In the genomic region with DNA sequence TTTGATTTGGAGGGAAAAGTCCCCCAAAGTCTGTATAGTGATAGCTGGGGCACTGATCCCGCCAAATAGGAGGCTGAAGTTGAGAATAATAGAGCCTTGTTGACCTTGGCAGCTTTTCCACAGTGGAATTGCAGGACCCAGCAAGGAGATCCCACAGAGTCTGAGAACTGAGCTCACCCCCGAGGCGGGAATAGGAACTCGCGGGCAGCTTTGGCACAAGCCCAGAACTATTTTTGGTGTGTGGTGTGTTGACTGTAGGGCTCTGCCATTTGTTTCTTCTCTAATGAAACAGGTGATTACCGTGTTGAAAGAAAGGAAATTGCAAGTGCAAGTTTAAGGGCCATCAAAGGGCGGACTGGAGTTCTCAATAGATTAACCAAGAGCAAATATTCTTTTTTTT, we compare ENCODE assay signal across 12 cellular contexts. TPM values are rescaled to one million over a fixed set of nuclear protein-coding genes. Genes with fewer than 3 reads are reported as not detected.
DNase-seq lines count a peak whose midpoint lies in the region; ATAC-seq and TF ChIP-seq lines count a peak whose summit lies in the region.
"Had no signal": no experiment of that assay in that cellular context is flagged by ENCODE, and none has a peak within 500 bp of the region (broad histone marks: within the 10 kb centered on the region; RNA-seq: fewer than 3 reads in every experiment).

No MANE protein-coding gene starts in this region.

- peak in 1 of 3 donors; percentile 19 for TF ChIP-seq CTCF in breast epithelium (IDR thresholded peaks at IDR 0.05)

- no peaks in the 10 kb centered on the region for H3K9me3 Mint-ChIP-seq in activated T-cell treated with anti-CD3 and anti-CD28 coated beads, Interleukin-2, amount 50 U/mL, for 4 hours
- H3K9me3 Mint-ChIP-seq in activated T-helper 1 cell treated with anti-CD3 and anti-CD28 coated beads, Interleukin-12 subunit alpha, Interleukin-12 subunit beta, Interleukin-2, Interleukin-4 antibody, amounts not matched to agents 30 ng/mL and 10 ng/mL and 1 ng/mL, durations not matched to agents 14 hours and 24 hours and 36 hours: no peaks in the 10 kb centered on the region

- H3K9me3 ChIP-seq in breast epithelium: no peaks in the 10 kb centered on the region
- H3K9me3 ChIP-seq: esophagus muscularis mucosa had no signal

- no peaks in the 10 kb centered on the region for H3K36me3 ChIP-seq in breast epithelium
- H3K36me3 ChIP-seq: esophagus muscularis mucosa had no signal

- H3K4me3 Mint-ChIP-seq in activated T-cell treated with anti-CD3 and anti-CD28 coated beads, Interleukin-2, amount 50 U/mL, for 4 hours: no peak overlapping the region
- H3K4me3 Mint-ChIP-seq in activated T-helper 1 cell treated with anti-CD3 and anti-CD28 coated beads, Interleukin-12 subunit alpha, Interleukin-12 subunit beta, Interleukin-2, Interleukin-4 antibody, amounts not matched to agents 30 ng/mL and 10 ng/mL and 1 ng/mL, durations not matched to agents 14 hours and 24 hours and 36 hours: no peak overlapping the region

- DNase-seq in EL: peak; percentile 52
- DNase-seq in NCI-H2227 (lab: John Stamatoyannopoulos, UW; ENCODE audit: unreplicated experiment): peak; percentile 30
- peak; percentile 77 to 86 for DNase-seq in breast epithelium (ENCODE audit: low spot score in 2 of 2)
- DNase-seq in mucosa of gallbladder (ENCODE audit: low spot score): peak; percentile 35
- no peak for DNase-seq in activated T-cell treated with anti-CD3 and anti-CD28 coated beads, Interleukin-2, amount 50 U/mL, for 48 hours
- DNase-seq in activated T-cell treated with anti-CD3 and anti-CD28 coated beads, Interleukin-2, amount 50 U/mL, for 4 hours: no peak
- no peak for DNase-seq in activated T-helper 1 cell treated with anti-CD3 and anti-CD28 coated beads, Interleukin-12 subunit alpha, Interleukin-12 subunit beta, Interleukin-2, Interleukin-4 antibody, amounts not matched to agents 30 ng/mL and 10 ng/mL and 1 ng/mL, durations not matched to agents 14 hours and 24 hours and 36 hours (ENCODE audit: low spot score)
- DNase-seq: GOT3, occipital lobe had no signal

- H3K27me3 Mint-ChIP-seq in activated T-cell treated with anti-CD3 and anti-CD28 coated beads, Interleukin-2, amount 50 U/mL, for 4 hours (ENCODE audit: low read depth): peaks cover 5% of the 10 kb centered on the region
- peaks cover 26% of the 10 kb centered on the region for H3K27me3 Mint-ChIP-seq in activated T-helper 1 cell treated with anti-CD3 and anti-CD28 coated beads, Interleukin-12 subunit alpha, Interleukin-12 subunit beta, Interleukin-2, Interleukin-4 antibody, amounts not matched to agents 30 ng/mL and 10 ng/mL and 1 ng/mL, durations not matched to agents 14 hours and 24 hours and 36 hours (ENCODE audit: insufficient read depth)

- no peak overlapping the region for H3K27ac ChIP-seq in breast epithelium
- H3K27ac ChIP-seq: BLaER1 had no signal

- H3K4me3 ChIP-seq in breast epithelium: no peak overlapping the region
- H3K4me3 ChIP-seq: BLaER1, esophagus muscularis mucosa had no signal

- no peak for TF ChIP-seq POLR2A in breast epithelium (IDR thresholded peaks at IDR 0.05)

- peaks cover 0 to 6% of the 10 kb centered on the region in 2 donors for H3K4me1 ChIP-seq in breast epithelium

- H3K4me1 Mint-ChIP-seq in activated T-cell treated with anti-CD3 and anti-CD28 coated beads, Interleukin-2, amount 50 U/mL, for 4 hours (ENCODE audit: low read depth): peaks cover 5% of the 10 kb centered on the region
- no peaks in the 10 kb centered on the region for H3K4me1 Mint-ChIP-seq in activated T-helper 1 cell treated with anti-CD3 and anti-CD28 coated beads, Interleukin-12 subunit alpha, Interleukin-12 subunit beta, Interleukin-2, Interleukin-4 antibody, amounts not matched to agents 30 ng/mL and 10 ng/mL and 1 ng/mL, durations not matched to agents 14 hours and 24 hours and 36 hours (ENCODE audit: low read depth)

- ATAC-seq in activated T-cell treated with anti-CD3 and anti-CD28 coated beads, Interleukin-2, amount 50 U/mL, for 4 hours: no peak
- no peak for ATAC-seq in GM21526 (IDR thresholded peaks at IDR 0.05; ENCODE audit: low FRiP score, unreplicated experiment)

- no peaks in the 10 kb centered on the region for H3K27me3 ChIP-seq in breast epithelium
- H3K27me3 ChIP-seq: BLaER1, esophagus muscularis mucosa had no signal

- no peak overlapping the region for H3K27ac Mint-ChIP-seq in activated T-helper 1 cell treated with anti-CD3 and anti-CD28 coated beads, Interleukin-12 subunit alpha, Interleukin-12 subunit beta, Interleukin-2, Interleukin-4 antibody, amounts not matched to agents 30 ng/mL and 10 ng/mL and 1 ng/mL, durations not matched to agents 14 hours and 24 hours and 36 hours

- no peaks in the 10 kb centered on the region for H3K36me3 Mint-ChIP-seq in activated T-cell treated with anti-CD3 and anti-CD28 coated beads, Interleukin-2, amount 50 U/mL, for 4 hours (ENCODE audit: insufficient read depth)
- H3K36me3 Mint-ChIP-seq in activated T-helper 1 cell treated with anti-CD3 and anti-CD28 coated beads, Interleukin-12 subunit alpha, Interleukin-12 subunit beta, Interleukin-2, Interleukin-4 antibody, amounts not matched to agents 30 ng/mL and 10 ng/mL and 1 ng/mL, durations not matched to agents 14 hours and 24 hours and 36 hours (ENCODE audit: low read depth): no peaks in the 10 kb centered on the region

- intact Hi-C loops in breast epithelium (cut with DNase I; ENCODE audit: low total_unique reads): no loop called here
- intact Hi-C loops in activated T-helper 1 cell treated with anti-CD3 and anti-CD28 coated beads, Interleukin-12 subunit alpha, Interleukin-12 subunit beta, Interleukin-2, Interleukin-4 antibody, amounts not matched to agents 30 ng/mL and 10 ng/mL and 1 ng/mL, durations not matched to agents 14 hours and 24 hours and 36 hours (cut with micrococcal nuclease): no loop called here

RNA-seq across cellular contexts. Expression of gene SH3RF3, which starts 34.0 kb away (rescaled TPM):
- total RNA-seq in breast epithelium: 1 to 10 TPM; 3.2 to 5.6 (median 4.6) TPM
- 11.5 TPM for total RNA-seq in mucosa of gallbladder
- under 1 TPM; 0.33 to 0.98 (median 0.89) TPM for total RNA-seq in activated T-cell treated with anti-CD3 and anti-CD28 coated beads, Interleukin-2, amount 50 U/mL, for 4 hours
- 0.39 and 0.54 TPM in 2 replicates for total RNA-seq in activated T-helper 1 cell treated with anti-CD3 and anti-CD28 coated beads, Interleukin-12 subunit alpha, Interleukin-12 subunit beta, Interleukin-2, Interleukin-4 antibody, amounts not matched to agents 30 ng/mL and 10 ng/mL and 1 ng/mL, durations not matched to agents 14 hours and 24 hours and 36 hours

Comparison
In these comparisons a context has a peak if more than half of its experiments do, and no peak if none do; other contexts are left out.
1. DNase-seq: peak in EL (single experiment), NCI-H2227 (single experiment), breast epithelium (2 of 2) and mucosa of gallbladder (single experiment); none in activated T-cell treated with anti-CD3 and anti-CD28 coated beads, Interleukin-2, amount 50 U/mL, for 48 hours (0 of 2), activated T-cell treated with anti-CD3 and anti-CD28 coated beads, Interleukin-2, amount 50 U/mL, for 4 hours (single experiment) and activated T-helper 1 cell treated with anti-CD3 and anti-CD28 coated beads, Interleukin-12 subunit alpha, Interleukin-12 subunit beta, Interleukin-2, Interleukin-4 antibody, amounts not matched to agents 30 ng/mL and 10 ng/mL and 1 ng/mL, durations not matched to agents 14 hours and 24 hours and 36 hours (single experiment).